ENCODE assay signal across 37 cellular contexts in genomic region chr11:75760243-75760642, GRCh38. TPM values are rescaled to one million over a fixed set of nuclear protein-coding genes. Genes with fewer than 3 reads are reported as not detected.
"Had no signal": no experiment of that assay in that cellular context is flagged by ENCODE, and none has a peak within 500 bp of the region (broad histone marks: within the 10 kb centered on the region; RNA-seq: fewer than 3 reads in every experiment).

No MANE protein-coding gene starts in this region.

- H3K36me3 Mint-ChIP-seq: activated naive CD8-positive, alpha-beta T cell had no signal

- H3K27ac ChIP-seq: adrenal gland, body of pancreas, esophagus squamous epithelium, gastroesophageal sphincter, heart right ventricle, WERI-Rb-1 had no signal

- H3K9me3 ChIP-seq: adrenal gland, body of pancreas, esophagus squamous epithelium, gastroesophageal sphincter, heart right ventricle had no signal

- H3K4me3 ChIP-seq: adrenal gland, body of pancreas, esophagus squamous epithelium, gastroesophageal sphincter, heart right ventricle had no signal

- H3K36me3 ChIP-seq: adrenal gland, esophagus squamous epithelium, gastroesophageal sphincter, heart right ventricle, WERI-Rb-1 had no signal

- H3K27me3 ChIP-seq: adrenal gland, body of pancreas, esophagus squamous epithelium, gastroesophageal sphincter had no signal

- H3K4me3 Mint-ChIP-seq: activated B cell treated with CpG ODN at 0.5 μM for 24 hours; activated CD8-positive, alpha-beta T cell treated with anti-CD3 and anti-CD28 coated beads for 36 hours; activated naive CD8-positive, alpha-beta T cell; activated T-cell treated with anti-CD3 and anti-CD28 coated beads, Interleukin-2, amount 50 U/mL, for 4 hours; activated T-helper 17 cell treated with anti-CD3 and anti-CD28 coated beads, Interleukin-2, amount 50 U/mL, for 72 hours had no signal

- H3K4me1 ChIP-seq: adrenal gland, body of pancreas, esophagus squamous epithelium, gastroesophageal sphincter had no signal

- H3K27me3 Mint-ChIP-seq: activated CD8-positive, alpha-beta T cell treated with anti-CD3 and anti-CD28 coated beads for 36 hours; activated naive CD8-positive, alpha-beta T cell; activated T-helper 17 cell treated with anti-CD3 and anti-CD28 coated beads, Interleukin-2, amount 50 U/mL, for 72 hours had no signal

- H3K27ac Mint-ChIP-seq: activated B cell treated with CpG ODN at 0.5 μM for 24 hours; activated CD8-positive, alpha-beta T cell treated with anti-CD3 and anti-CD28 coated beads for 36 hours; activated naive CD8-positive, alpha-beta T cell had no signal

- ATAC-seq: activated CD4-positive, CD25-positive, alpha-beta regulatory T cell treated with anti-CD3 and anti-CD28 coated beads, Interleukin-2, amount 50 U/mL, for 24 hours; activated CD8-positive, alpha-beta T cell treated with anti-CD3 and anti-CD28 coated beads for 36 hours; activated T-cell treated with anti-CD3 and anti-CD28 coated beads, Interleukin-2, amount 50 U/mL, for 4 hours; body of pancreas; gastroesophageal sphincter had no signal

- DNase-seq: activated B cell treated with CpG ODN at 0.5 μM for 24 hours; activated CD4-positive, alpha-beta T cell treated with anti-CD3 and anti-CD28 coated beads for 48 hours; activated CD4-positive, alpha-beta T cell treated with anti-CD3 and anti-CD28 coated beads, Interleukin-2, amount 50 U/mL, for 1 hour; activated CD4-positive, alpha-beta T cell treated with anti-CD3 and anti-CD28 coated beads, Interleukin-2, amount 50 U/mL, for 48 hours; activated CD8-positive, alpha-beta memory T cell treated with anti-CD3 and anti-CD28 coated beads for 24 hours; activated CD8-positive, alpha-beta T cell treated with anti-CD3 and anti-CD28 coated beads for 36 hours; activated effector memory CD4-positive, alpha-beta T cell treated with Interleukin-2 at 50 U/mL for 16 hours; activated gamma-delta T cell treated with Interleukin-2 at 50 U/mL for 16 hours; activated naive CD4-positive, alpha-beta T cell treated with anti-CD3 and anti-CD28 coated beads, Interleukin-2, amount 50 U/mL, for 16 hours; activated naive CD4-positive, alpha-beta T cell treated with Interleukin-2 at 50 U/mL for 16 hours; activated T-cell treated with anti-CD3 and anti-CD28 coated beads, Interleukin-2, amount 50 U/mL, for 4 hours; amygdala; aorta; body of pancreas; caudate nucleus; cortex of kidney; effector CD8-positive, alpha-beta T cell; esophagus squamous epithelium; foreskin melanocyte; heart right ventricle; T-helper 2 cell; WERI-Rb-1 had no signal

- H3K4me1 Mint-ChIP-seq: activated B cell treated with CpG ODN at 0.5 μM for 24 hours; activated T-helper 17 cell treated with anti-CD3 and anti-CD28 coated beads, Interleukin-2, amount 50 U/mL, for 72 hours had no signal

- FAIRE-seq: colon, endometrium, TTC549 had no signal

- H3K9me3 Mint-ChIP-seq: activated B cell treated with CpG ODN at 0.5 μM for 24 hours; activated CD8-positive, alpha-beta T cell treated with anti-CD3 and anti-CD28 coated beads for 36 hours; activated T-cell treated with anti-CD3 and anti-CD28 coated beads, Interleukin-2, amount 50 U/mL, for 4 hours; activated T-helper 17 cell treated with anti-CD3 and anti-CD28 coated beads, Interleukin-2, amount 50 U/mL, for 72 hours had no signal

RNA-seq across cellular contexts. Expression of gene MOGAT2, which starts 42.6 kb away (rescaled TPM):
- total RNA-seq: activated CD8-positive, alpha-beta T cell treated with anti-CD3 and anti-CD28 coated beads for 36 hours; activated T-helper 17 cell treated with anti-CD3 and anti-CD28 coated beads, Interleukin-2, amount 50 U/mL, for 72 hours; aorta; body of pancreas; chondrocyte; dermis microvascular lymphatic vessel endothelial cell; endothelial cell of umbilical vein; esophagus squamous epithelium; fibroblast of lung; fibroblast of villous mesenchyme; glomerular endothelial cell; T-helper 1 cell treated with Interleukin-12 subunit alpha and Interleukin-12 subunit beta and Interleukin-4 antibody, amounts not matched to agents 30 ng/mL and 1 ng/mL, for 36 hours had no signal
- polyA plus RNA-seq: endothelial cell of umbilical vein, fibroblast of lung, heart right ventricle had no signal
